18 cellular contexts compared by ENCODE assay signal in genomic region chr12:88816201-88816600, GRCh38.
DNase-seq lines count a peak whose midpoint lies in the region; ATAC-seq, FAIRE-seq and TF ChIP-seq lines count a peak whose summit lies in the region.
"Had no signal": no experiment of that assay in that cellular context is flagged by ENCODE, and none has a peak within 500 bp of the region (broad histone marks: within the 10 kb centered on the region; RNA-seq: fewer than 3 reads in every experiment).

No MANE protein-coding gene starts in this region.

- no peak overlapping the region for H3K23ac ChIP-seq in H9 (ENCODE audit: insufficient read length, low read depth, low read length)

- FAIRE-seq in GM12891 (lab: Jason Lieb, UNC): no peak
- FAIRE-seq: H1 had no signal

- H2BK20ac ChIP-seq in H9 (ENCODE audit: low read depth, low read length, poor library complexity, severe bottlenecking): no peak overlapping the region

- H2AK5ac ChIP-seq in H9 (ENCODE audit: insufficient read length, low read length): no peak overlapping the region

- no peaks in the 10 kb centered on the region for H4K20me1 ChIP-seq in GM23248 (ENCODE audit: insufficient read depth)
- H4K20me1 ChIP-seq in hepatocyte (ENCODE audit: insufficient read depth, poor library complexity, severe bottlenecking): no peaks in the 10 kb centered on the region
- no peaks in the 10 kb centered on the region for H4K20me1 ChIP-seq in H9 (ENCODE audit: control insufficient read depth, insufficient read depth, insufficient read length)

- no peaks in the 10 kb centered on the region for H3K79me1 ChIP-seq in H9 (ENCODE audit: insufficient read depth, low read depth, low read length, poor library complexity, severe bottlenecking)

- no peaks in the 10 kb centered on the region for H3K23me2 ChIP-seq in H9 (ENCODE audit: insufficient read length, low read depth, low read length, poor library complexity, severe bottlenecking)

- H3K79me2 ChIP-seq in GM23248 (ENCODE audit: insufficient read depth): no peaks in the 10 kb centered on the region
- H3K79me2 ChIP-seq in hepatocyte: no peaks in the 10 kb centered on the region
- H3K79me2 ChIP-seq in H9 (ENCODE audit: insufficient read depth, low read length): no peaks in the 10 kb centered on the region

- no peaks in the 10 kb centered on the region for H3K27me3 Mint-ChIP-seq in H9 (ENCODE audit: low read depth)
- H3K27me3 Mint-ChIP-seq: activated T-cell treated with anti-CD3 and anti-CD28 coated beads, Interleukin-2, amount 50 U/mL, for 24 hours; central memory CD8-positive, alpha-beta T cell had no signal

- no peak overlapping the region for H2BK5ac ChIP-seq in H9 (ENCODE audit: insufficient read length, low read length)

- H3K27ac ChIP-seq in GM23248: no peak overlapping the region
- H3K27ac ChIP-seq in hepatocyte: no peak overlapping the region
- H3K27ac ChIP-seq in H9 (ENCODE audit: insufficient read length, low read depth, low read length): no peak overlapping the region

- H3K9me3 Mint-ChIP-seq in H9: peaks cover 4 to 5% of the 10 kb centered on the region in 2 experiments
- H3K9me3 Mint-ChIP-seq: activated T-cell treated with anti-CD3 and anti-CD28 coated beads, Interleukin-2, amount 50 U/mL, for 24 hours had no signal

- H3K9ac ChIP-seq in GM23248 (no peak overlapping the region), H9 (ENCODE audit: extremely low read depth, insufficient read length, low read length) (no peak overlapping the region)
- H3K9ac ChIP-seq: SK-N-SH had no signal

- H4K5ac ChIP-seq in H9 (ENCODE audit: insufficient read length, low read depth, low read length): no peak overlapping the region

- no peak overlapping the region for H3K27ac Mint-ChIP-seq in H9
- H3K27ac Mint-ChIP-seq: activated T-cell treated with anti-CD3 and anti-CD28 coated beads, Interleukin-2, amount 50 U/mL, for 24 hours had no signal

- H3K36me3 ChIP-seq in GM23248 (ENCODE audit: low read depth) (no peaks in the 10 kb centered on the region), hepatocyte (replicated peaks; ENCODE audit: insufficient read depth, low read depth) (no peaks in the 10 kb centered on the region)

- H3K4me3 Mint-ChIP-seq in H9: no peak overlapping the region
- H3K4me3 Mint-ChIP-seq: activated T-cell treated with anti-CD3 and anti-CD28 coated beads, Interleukin-2, amount 50 U/mL, for 24 hours; central memory CD8-positive, alpha-beta T cell had no signal

- H3T11ph ChIP-seq in H9 (ENCODE audit: low read length): no peak overlapping the region

- no peak overlapping the region for H2BK12ac ChIP-seq in H9 (ENCODE audit: insufficient read length, low read depth, low read length)

- H2BK15ac ChIP-seq in H9 (ENCODE audit: low read depth, low read length): no peak overlapping the region

- no peak for TF ChIP-seq POLR2A in GM12891 (IDR thresholded peaks at IDR 0.05; ENCODE audit: low read depth, low read length)

- H2AFZ ChIP-seq in GM23248 (peak overlapping the region; percentile 67), hepatocyte (no peak overlapping the region), H9 (ENCODE audit: low read length) (no peak overlapping the region)

- H3K4me2 ChIP-seq in GM23248 (ENCODE audit: unreplicated experiment) (no peak overlapping the region), hepatocyte (no peak overlapping the region), H9 (ENCODE audit: insufficient read depth, insufficient read length, low read length) (no peak overlapping the region)
- H3K4me2 ChIP-seq: SK-N-SH had no signal

- in situ Hi-C loops in GM23248 (cut with MboI): no loop called here

- H2BK120ac ChIP-seq in H9 (ENCODE audit: low read depth, low read length, poor library complexity, severe bottlenecking): no peak overlapping the region

- H3K56ac ChIP-seq in H9 (ENCODE audit: insufficient read length, low read depth, low read length): no peak overlapping the region

- H3K4me3 ChIP-seq in AG10803 (ENCODE audit: low read length) (no peak overlapping the region), GM23248 (no peak overlapping the region), hepatocyte (no peak overlapping the region)

- DNase-seq in AG10803 (ENCODE audit: low read depth): peak; percentile 12
- no peak for DNase-seq in GM23248
- DNase-seq in NCI-H2196 treated with DMSO at 0.1 percent for 48 hours (lab: John Stamatoyannopoulos, UW; ENCODE audit: unreplicated experiment): peak; percentile 6
- DNase-seq in fibroblast of peridontal ligament (ENCODE audit: extremely low read depth): peak; percentile 34
- no peak for DNase-seq in hepatocyte (ENCODE audit: low spot score)
- no peak for DNase-seq in GM12891 (ENCODE audit: insufficient read length, low spot score)
- no peak for DNase-seq in H9
- DNase-seq: activated CD4-positive, alpha-beta T cell treated with anti-CD3 and anti-CD28 coated beads, Interleukin-2, amount 50 U/mL, for 4 hours; activated T-cell treated with anti-CD3 and anti-CD28 coated beads, Interleukin-2, amount 50 U/mL, for 24 hours; foreskin melanocyte; NCI-H1105 treated with DMSO at 0.1 percent for 48 hours; NCI-H226; right cardiac atrium; SK-N-SH; substantia nigra had no signal

- ATAC-seq in GM21515 (IDR thresholded peaks at IDR 0.05; ENCODE audit: unreplicated experiment): no peak
- ATAC-seq: right cardiac atrium had no signal

- H3K9me3 ChIP-seq in GM23248 (ENCODE audit: low read depth) (no peaks in the 10 kb centered on the region), hepatocyte (ENCODE audit: low read depth) (no peaks in the 10 kb centered on the region), H9 (ENCODE audit: control insufficient read depth, low read depth, low read length) (no peaks in the 10 kb centered on the region)
- H3K9me3 ChIP-seq: SK-N-SH had no signal

- H3K27me3 ChIP-seq in GM23248 (replicated peaks; ENCODE audit: insufficient read depth): no peaks in the 10 kb centered on the region
- no peaks in the 10 kb centered on the region for H3K27me3 ChIP-seq in hepatocyte
- H3K27me3 ChIP-seq in H9 (ENCODE audit: insufficient read depth, low read length): no peaks in the 10 kb centered on the region

- no peak overlapping the region for H3K14ac ChIP-seq in H9 (ENCODE audit: insufficient read depth, low read length)

- peaks cover 13% of the 10 kb centered on the region; the same call in 1 of the 2 replicates for H3K4me1 ChIP-seq in GM23248 (ENCODE audit: insufficient read depth)
- no peaks in the 10 kb centered on the region for H3K4me1 ChIP-seq in hepatocyte (ENCODE audit: insufficient read depth)
- no peaks in the 10 kb centered on the region for H3K4me1 ChIP-seq in H9 (ENCODE audit: insufficient read depth, low read length)

- TF ChIP-seq CTCF in AG10803 (conservative IDR thresholded peaks at IDR 0.05; ENCODE audit: low read length): no peak
- TF ChIP-seq CTCF in hepatocyte (IDR thresholded peaks at IDR 0.05; ENCODE audit: poor library complexity): no peak
- TF ChIP-seq CTCF in H9 (conservative IDR thresholded peaks at IDR 0.05): no peak

- 0 out of 7 replicates have a peak, but pooled peaks cover 0 to 5% (median 0%) of the 10 kb centered on the region in 3 experiments for H3K36me3 Mint-ChIP-seq in H9 (ENCODE audit: insufficient read depth in 1 of 3, low read depth in 3 of 3)

- H3K4me1 Mint-ChIP-seq in H9: 0 out of 4 replicates have a peak, but pooled peaks cover 0 to 3% of the 10 kb centered on the region in 2 experiments
- H3K4me1 Mint-ChIP-seq: central memory CD8-positive, alpha-beta T cell had no signal

- H3K4ac ChIP-seq in H9 (ENCODE audit: low read depth, low read length): no peak overlapping the region

- no peak overlapping the region for H4K91ac ChIP-seq in H9 (ENCODE audit: insufficient read length, low read depth, low read length)

- no peak overlapping the region for H4K8ac ChIP-seq in H9 (replicated peaks; ENCODE audit: insufficient read length, low read depth, low read length)

- no peaks in the 10 kb centered on the region for H3F3A ChIP-seq in GM23248 (ENCODE audit: insufficient read depth)

- H3K18ac ChIP-seq in H9 (ENCODE audit: insufficient read length, low read depth, low read length): no peak overlapping the region

- H3K9me2 ChIP-seq in GM23248 (ENCODE audit: insufficient read depth) (no peaks in the 10 kb centered on the region), hepatocyte (replicated peaks; ENCODE audit: insufficient read depth) (no peaks in the 10 kb centered on the region)
- H3K9me2 ChIP-seq: SK-N-SH had no signal

TF ChIP-seq in GM12891, 5 proteins besides CTCF, POLR2A, EP300 and RAD21:
- TF ChIP-seq PAX5 (IDR thresholded peaks at IDR 0.05; ENCODE audit: insufficient read depth, low read length, severe bottlenecking) (no peak), POLR2AphosphoS5 (IDR thresholded peaks at IDR 0.05; ENCODE audit: low read depth, low read length) (no peak), POU2F2 (IDR thresholded peaks at IDR 0.05; ENCODE audit: low read depth, low read length) (no peak), SPI1 (IDR thresholded peaks at IDR 0.05; ENCODE audit: low read depth, low read length) (no peak), TAF1 (IDR thresholded peaks at IDR 0.05; ENCODE audit: low read depth, low read length) (no peak)
TF ChIP-seq in GM12891: peak in this region for 0.

Comparison
In these comparisons a context has a peak if more than half of its experiments do, and no peak if none do; other contexts are left out.
1. DNase-seq: peak in AG10803 (single experiment), NCI-H2196 treated with DMSO at 0.1 percent for 48 hours (single experiment) and fibroblast of peridontal ligament (single experiment); none in GM23248 (single experiment), hepatocyte (single experiment), GM12891 (single experiment) and H9 (single experiment).